ENCODE assay signal across 3 cellular contexts in the genomic region with DNA sequence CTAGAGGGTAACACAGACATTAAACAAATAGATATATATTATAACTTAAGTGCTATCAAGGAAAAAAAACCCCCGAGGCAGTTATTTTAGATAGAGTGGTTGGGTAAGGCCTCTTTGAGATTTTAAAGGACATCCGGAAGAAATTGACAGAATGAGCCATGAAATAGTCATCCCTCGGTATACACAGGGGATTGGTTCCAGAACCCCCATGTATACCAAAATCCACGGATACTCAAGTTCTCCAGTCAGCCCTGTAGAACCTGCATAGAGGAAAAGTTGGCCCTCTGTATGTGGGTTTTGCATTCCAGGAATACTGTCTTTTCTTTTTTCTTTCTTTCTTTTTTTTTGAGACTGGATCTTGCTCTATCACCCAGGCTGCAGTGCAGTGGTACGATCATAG.
TF ChIP-seq lines count a peak whose summit lies in the region.

No MANE protein-coding gene starts in this region.

TF ChIP-seq in HepG2, 621 proteins besides CTCF, POLR2A, EP300 and RAD21:
- no peak for TF ChIP-seq ZSCAN9 (CRISPR knock-in tag; IDR thresholded peaks at IDR 0.05; ENCODE audit: borderline replicate concordance)
- no peak for TF ChIP-seq ZNF496 (CRISPR knock-in tag; IDR thresholded peaks at IDR 0.05; ENCODE audit: insufficient replicate concordance)
- no peak for TF ChIP-seq NFE2 (CRISPR knock-in tag; IDR thresholded peaks at IDR 0.05)
- no peak for TF ChIP-seq MTF2 (CRISPR knock-in tag; IDR thresholded peaks at IDR 0.05; ENCODE audit: borderline replicate concordance)
- TF ChIP-seq ZNF350 (CRISPR knock-in tag; IDR thresholded peaks at IDR 0.05; ENCODE audit: borderline replicate concordance, low read depth) = no peak
- TF ChIP-seq, protein P1, sequence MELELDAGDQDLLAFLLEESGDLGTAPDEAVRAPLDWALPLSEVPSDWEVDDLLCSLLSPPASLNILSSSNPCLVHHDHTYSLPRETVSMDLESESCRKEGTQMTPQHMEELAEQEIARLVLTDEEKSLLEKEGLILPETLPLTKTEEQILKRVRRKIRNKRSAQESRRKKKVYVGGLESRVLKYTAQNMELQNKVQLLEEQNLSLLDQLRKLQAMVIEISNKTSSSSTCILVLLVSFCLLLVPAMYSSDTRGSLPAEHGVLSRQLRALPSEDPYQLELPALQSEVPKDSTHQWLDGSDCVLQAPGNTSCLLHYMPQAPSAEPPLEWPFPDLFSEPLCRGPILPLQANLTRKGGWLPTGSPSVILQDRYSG (CRISPR knock-in tag; IDR thresholded peaks at IDR 0.05) = no peak
- no peak for TF ChIP-seq KLF9 (CRISPR knock-in tag; IDR thresholded peaks at IDR 0.05; ENCODE audit: low read depth)
- TF ChIP-seq, protein P2, sequence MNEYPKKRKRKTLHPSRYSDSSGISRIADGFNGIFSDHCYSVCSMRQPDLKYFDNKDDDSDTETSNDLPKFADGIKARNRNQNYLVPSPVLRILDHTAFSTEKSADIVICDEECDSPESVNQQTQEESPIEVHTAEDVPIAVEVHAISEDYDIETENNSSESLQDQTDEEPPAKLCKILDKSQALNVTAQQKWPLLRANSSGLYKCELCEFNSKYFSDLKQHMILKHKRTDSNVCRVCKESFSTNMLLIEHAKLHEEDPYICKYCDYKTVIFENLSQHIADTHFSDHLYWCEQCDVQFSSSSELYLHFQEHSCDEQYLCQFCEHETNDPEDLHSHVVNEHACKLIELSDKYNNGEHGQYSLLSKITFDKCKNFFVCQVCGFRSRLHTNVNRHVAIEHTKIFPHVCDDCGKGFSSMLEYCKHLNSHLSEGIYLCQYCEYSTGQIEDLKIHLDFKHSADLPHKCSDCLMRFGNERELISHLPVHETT (CRISPR knock-in tag; conservative IDR thresholded peaks at IDR 0.05) = no peak
- TF ChIP-seq, protein P3, sequence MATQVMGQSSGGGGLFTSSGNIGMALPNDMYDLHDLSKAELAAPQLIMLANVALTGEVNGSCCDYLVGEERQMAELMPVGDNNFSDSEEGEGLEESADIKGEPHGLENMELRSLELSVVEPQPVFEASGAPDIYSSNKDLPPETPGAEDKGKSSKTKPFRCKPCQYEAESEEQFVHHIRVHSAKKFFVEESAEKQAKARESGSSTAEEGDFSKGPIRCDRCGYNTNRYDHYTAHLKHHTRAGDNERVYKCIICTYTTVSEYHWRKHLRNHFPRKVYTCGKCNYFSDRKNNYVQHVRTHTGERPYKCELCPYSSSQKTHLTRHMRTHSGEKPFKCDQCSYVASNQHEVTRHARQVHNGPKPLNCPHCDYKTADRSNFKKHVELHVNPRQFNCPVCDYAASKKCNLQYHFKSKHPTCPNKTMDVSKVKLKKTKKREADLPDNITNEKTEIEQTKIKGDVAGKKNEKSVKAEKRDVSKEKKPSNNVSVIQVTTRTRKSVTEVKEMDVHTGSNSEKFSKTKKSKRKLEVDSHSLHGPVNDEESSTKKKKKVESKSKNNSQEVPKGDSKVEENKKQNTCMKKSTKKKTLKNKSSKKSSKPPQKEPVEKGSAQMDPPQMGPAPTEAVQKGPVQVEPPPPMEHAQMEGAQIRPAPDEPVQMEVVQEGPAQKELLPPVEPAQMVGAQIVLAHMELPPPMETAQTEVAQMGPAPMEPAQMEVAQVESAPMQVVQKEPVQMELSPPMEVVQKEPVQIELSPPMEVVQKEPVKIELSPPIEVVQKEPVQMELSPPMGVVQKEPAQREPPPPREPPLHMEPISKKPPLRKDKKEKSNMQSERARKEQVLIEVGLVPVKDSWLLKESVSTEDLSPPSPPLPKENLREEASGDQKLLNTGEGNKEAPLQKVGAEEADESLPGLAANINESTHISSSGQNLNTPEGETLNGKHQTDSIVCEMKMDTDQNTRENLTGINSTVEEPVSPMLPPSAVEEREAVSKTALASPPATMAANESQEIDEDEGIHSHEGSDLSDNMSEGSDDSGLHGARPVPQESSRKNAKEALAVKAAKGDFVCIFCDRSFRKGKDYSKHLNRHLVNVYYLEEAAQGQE (IDR thresholded peaks at IDR 0.05; ENCODE audit: borderline replicate concordance in 1 of 2, low read depth in 1 of 2, low read length in 2 of 2) = no peak
- TF ChIP-seq ZFP37 (CRISPR knock-in tag; IDR thresholded peaks at IDR 0.05; ENCODE audit: borderline replicate concordance) = no peak
- no peak for TF ChIP-seq CAMTA2 (CRISPR knock-in tag; IDR thresholded peaks at IDR 0.05; ENCODE audit: borderline replicate concordance)

TF ChIP-seq in GM12878, 131 proteins besides CTCF, POLR2A, EP300 and RAD21:
- TF ChIP-seq, protein P4, sequence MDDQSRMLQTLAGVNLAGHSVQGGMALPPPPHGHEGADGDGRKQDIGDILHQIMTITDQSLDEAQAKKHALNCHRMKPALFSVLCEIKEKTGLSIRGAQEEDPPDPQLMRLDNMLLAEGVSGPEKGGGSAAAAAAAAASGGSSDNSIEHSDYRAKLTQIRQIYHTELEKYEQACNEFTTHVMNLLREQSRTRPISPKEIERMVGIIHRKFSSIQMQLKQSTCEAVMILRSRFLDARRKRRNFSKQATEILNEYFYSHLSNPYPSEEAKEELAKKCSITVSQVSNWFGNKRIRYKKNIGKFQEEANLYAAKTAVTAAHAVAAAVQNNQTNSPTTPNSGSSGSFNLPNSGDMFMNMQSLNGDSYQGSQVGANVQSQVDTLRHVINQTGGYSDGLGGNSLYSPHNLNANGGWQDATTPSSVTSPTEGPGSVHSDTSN (IDR thresholded peaks at IDR 0.05; ENCODE audit: insufficient replicate concordance, low read depth, low read length) = no peak
- TF ChIP-seq BRCA1 (IDR thresholded peaks at IDR 0.05; ENCODE audit: low read depth, low read length) (no peak), HDAC2 (IDR thresholded peaks at IDR 0.05) (no peak), SIX5 (IDR thresholded peaks at IDR 0.05; ENCODE audit: low read depth, low read length, severe bottlenecking) (no peak), IRF4 (IDR thresholded peaks at IDR 0.05; ENCODE audit: low read depth, low read length) (no peak), BACH1 (IDR thresholded peaks at IDR 0.05; ENCODE audit: borderline replicate concordance) (no peak), WRNIP1 (IDR thresholded peaks at IDR 0.05; ENCODE audit: borderline replicate concordance, low read depth, low read length) (no peak), TCF12 (IDR thresholded peaks at IDR 0.05; ENCODE audit: low read depth, low read length) (no peak), CBX5 (IDR thresholded peaks at IDR 0.05; ENCODE audit: low read depth) (no peak), BMI1 (IDR thresholded peaks at IDR 0.05; ENCODE audit: borderline replicate concordance) (no peak), NRF1 (conservative IDR thresholded peaks at IDR 0.05; ENCODE audit: low read depth, low read length) (no peak), EGR1 (IDR thresholded peaks at IDR 0.05; ENCODE audit: borderline replicate concordance in 1 of 2, low read depth in 2 of 2, low read length in 2 of 2) (no peak), NFIC (IDR thresholded peaks at IDR 0.05; ENCODE audit: low read depth, low read length) (no peak), TCF7 (IDR thresholded peaks at IDR 0.05; ENCODE audit: borderline replicate concordance) (no peak), PAX5 (IDR thresholded peaks at IDR 0.05; ENCODE audit: borderline replicate concordance, low read depth, low read length) (no peak), PAX8 (IDR thresholded peaks at IDR 0.05) (no peak), EED (IDR thresholded peaks at IDR 0.05; ENCODE audit: low read depth) (no peak)

TF ChIP-seq in neural cell, 6 proteins besides CTCF, POLR2A, EP300 and RAD21:
- TF ChIP-seq SMC3 (conservative IDR thresholded peaks at IDR 0.05; ENCODE audit: poor library complexity) (no peak), EZH2 (IDR thresholded peaks at IDR 0.05; ENCODE audit: borderline replicate concordance, insufficient read depth, low read length, poor library complexity, severe bottlenecking) (no peak), MXI1 (conservative IDR thresholded peaks at IDR 0.05; ENCODE audit: poor library complexity, severe bottlenecking) (no peak), POLR2AphosphoS5 (IDR thresholded peaks at IDR 0.05) (no peak), TAF1 (IDR thresholded peaks at IDR 0.05; ENCODE audit: low read depth) (no peak)
- TF ChIP-seq, protein P3 (IDR thresholded peaks at IDR 0.05; ENCODE audit: borderline replicate concordance) = no peak
